In genomic region chr4:121932212-121932974, GRCh38 we compare ENCODE assay signal across 21 cellular contexts. TPM values are rescaled to one million over a fixed set of nuclear protein-coding genes. Genes with fewer than 3 reads are reported as not detected.
"Had no signal": no experiment of that assay in that cellular context is flagged by ENCODE, and none has a peak within 500 bp of the region (broad histone marks: within the 10 kb centered on the region; RNA-seq: fewer than 3 reads in every experiment).

No MANE protein-coding gene starts in this region.

- H3K4me1 Mint-ChIP-seq: activated B cell treated with CpG ODN at 0.5 μM for 24 hours; stimulated activated memory B cell treated with anti-CD40 and anti-IgM and Interleukin-4, amounts not matched to agents 10 μg/mL and 1 μg/mL and 100 μg/mL, for 72 hours; T-helper 17 cell had no signal

- DNase-seq: activated B cell treated with CpG ODN at 0.5 μM for 24 hours; activated CD4-positive, alpha-beta memory T cell treated with anti-CD3 and anti-CD28 coated beads for 36 hours; activated CD4-positive, alpha-beta T cell treated with anti-CD3 and anti-CD28 coated beads for 4 hours; activated effector memory CD4-positive, alpha-beta T cell treated with anti-CD3 and anti-CD28 coated beads, Interleukin-2, amount 50 U/mL, for 16 hours; esophagus squamous epithelium; gastrocnemius medialis; hippocampal formation; naive thymus-derived CD8-positive, alpha-beta T cell; stimulated activated CD4-positive, alpha-beta T cell treated with anti-CD3 and anti-CD28 coated beads, Interleukin-2, amount 100 ng/mL, for 24 hours; stomach; T-helper 17 cell had no signal

- H3K4me3 ChIP-seq: coronary artery, esophagus squamous epithelium, gastrocnemius medialis, lung, ovary, prostate gland, skin epidermis, stomach, suprapubic skin had no signal

- FAIRE-seq: bronchial epithelial cell had no signal

- H3K9me3 ChIP-seq: esophagus squamous epithelium, gastrocnemius medialis, ovary, prostate gland, stomach, suprapubic skin had no signal

- H3K27ac Mint-ChIP-seq: activated B cell treated with CpG ODN at 0.5 μM for 24 hours; activated CD4-positive, alpha-beta memory T cell treated with anti-CD3 and anti-CD28 coated beads for 36 hours; activated naive CD4-positive, alpha-beta T cell treated with anti-CD3 and anti-CD28 coated beads, Interleukin-2, amount 50 U/mL, for 72 hours; naive thymus-derived CD8-positive, alpha-beta T cell; stimulated activated memory B cell treated with anti-CD40 and anti-IgM and Interleukin-4, amounts not matched to agents 10 μg/mL and 1 μg/mL and 100 μg/mL, for 72 hours; T-helper 17 cell; type B pancreatic cell had no signal

- H3K27ac ChIP-seq: coronary artery, esophagus squamous epithelium, gastrocnemius medialis, ovary, prostate gland, skin epidermis, stomach, suprapubic skin had no signal

- H3K36me3 ChIP-seq: esophagus squamous epithelium, gastrocnemius medialis, ovary, prostate gland, stomach, suprapubic skin had no signal

- H3K4me1 ChIP-seq: esophagus squamous epithelium, gastrocnemius medialis, prostate gland, stomach, suprapubic skin had no signal

- H3K4me3 Mint-ChIP-seq: activated B cell treated with CpG ODN at 0.5 μM for 24 hours; activated CD4-positive, alpha-beta memory T cell treated with anti-CD3 and anti-CD28 coated beads for 36 hours; stimulated activated memory B cell treated with anti-CD40 and anti-IgM and Interleukin-4, amounts not matched to agents 10 μg/mL and 1 μg/mL and 100 μg/mL, for 72 hours; T-helper 17 cell; type B pancreatic cell had no signal

- ATAC-seq: activated naive CD4-positive, alpha-beta T cell treated with anti-CD3 and anti-CD28 coated beads, Interleukin-2, amount 50 U/mL, for 72 hours; gastrocnemius medialis; naive thymus-derived CD8-positive, alpha-beta T cell; stimulated activated memory B cell treated with anti-CD40 and anti-IgM and Interleukin-4, amounts not matched to agents 10 μg/mL and 1 μg/mL and 100 μg/mL, for 72 hours; T-helper 17 cell had no signal

- H3K27me3 ChIP-seq: gastrocnemius medialis, ovary had no signal

- H3K9me3 Mint-ChIP-seq: activated B cell treated with CpG ODN at 0.5 μM for 24 hours; activated CD4-positive, alpha-beta memory T cell treated with anti-CD3 and anti-CD28 coated beads for 36 hours; activated naive CD4-positive, alpha-beta T cell treated with anti-CD3 and anti-CD28 coated beads, Interleukin-2, amount 50 U/mL, for 72 hours; naive thymus-derived CD8-positive, alpha-beta T cell; stimulated activated memory B cell treated with anti-CD40 and anti-IgM and Interleukin-4, amounts not matched to agents 10 μg/mL and 1 μg/mL and 100 μg/mL, for 72 hours; type B pancreatic cell had no signal

- H3K36me3 Mint-ChIP-seq: activated CD4-positive, alpha-beta memory T cell treated with anti-CD3 and anti-CD28 coated beads for 36 hours; naive thymus-derived CD8-positive, alpha-beta T cell; stimulated activated memory B cell treated with anti-CD40 and anti-IgM and Interleukin-4, amounts not matched to agents 10 μg/mL and 1 μg/mL and 100 μg/mL, for 72 hours; type B pancreatic cell had no signal

RNA-seq across cellular contexts. Expression of gene TRPC3, which starts 19.5 kb away (rescaled TPM):
- total RNA-seq: activated B cell treated with CpG ODN at 0.5 μM for 24 hours; naive thymus-derived CD8-positive, alpha-beta T cell; T-helper 17 cell had no signal
